Comparison of ENCODE assay signal across 28 cellular contexts in genomic region chr6:126373344-126373743, GRCh38.
"Had no signal": no experiment of that assay in that cellular context is flagged by ENCODE, and none has a peak within 500 bp of the region (broad histone marks: within the 10 kb centered on the region; RNA-seq: fewer than 3 reads in every experiment).

No MANE protein-coding gene starts in this region.

- H3K27ac Mint-ChIP-seq: dendritic cell treated with granulocyte-macrophage colony-stimulating factor and Interleukin-4, amounts not matched to agents 40 ng/mL and 50 ng/mL, for 4 days; effector memory CD8-positive, alpha-beta T cell; endodermal cell had no signal

- FAIRE-seq: colon, endometrium, endothelial cell of umbilical vein had no signal

- H3K4me1 ChIP-seq: colonic mucosa, esophagus muscularis mucosa, esophagus squamous epithelium, gastrocnemius medialis, gastroesophageal sphincter, heart left ventricle, heart right ventricle had no signal

- H3K4me3 ChIP-seq: colonic mucosa, coronary artery, dorsolateral prefrontal cortex, esophagus muscularis mucosa, esophagus squamous epithelium, gastrocnemius medialis, gastroesophageal sphincter, heart left ventricle, heart right ventricle had no signal

- H3K9me3 ChIP-seq: colonic mucosa, esophagus squamous epithelium, gastrocnemius medialis had no signal

- H3K27me3 ChIP-seq: colonic mucosa, dorsolateral prefrontal cortex, esophagus muscularis mucosa, esophagus squamous epithelium, foreskin keratinocyte, gastrocnemius medialis, gastroesophageal sphincter, heart left ventricle, heart right ventricle had no signal

- DNase-seq: colonic mucosa; cortex of kidney; dermis blood vessel endothelial cell; dorsolateral prefrontal cortex; effector CD4-positive, alpha-beta T cell; effector CD8-positive, alpha-beta T cell; effector memory CD4-positive, alpha-beta T cell; effector memory CD8-positive, alpha-beta T cell; endodermal cell; erythroblast; esophagus squamous epithelium; foreskin fibroblast; foreskin melanocyte; gastrocnemius medialis; glutamatergic neuron; head of caudate nucleus; heart left ventricle; heart right ventricle had no signal

- H3K9me3 Mint-ChIP-seq: endodermal cell had no signal

- H3K27me3 Mint-ChIP-seq: dendritic cell treated with granulocyte-macrophage colony-stimulating factor and Interleukin-4, amounts not matched to agents 40 ng/mL and 50 ng/mL, for 4 days; effector memory CD8-positive, alpha-beta T cell had no signal

- H3K36me3 ChIP-seq: colonic mucosa, esophagus muscularis mucosa, esophagus squamous epithelium, gastrocnemius medialis, gastroesophageal sphincter, heart left ventricle, heart right ventricle had no signal

- ATAC-seq: effector memory CD8-positive, alpha-beta T cell; esophagus mucosa; gastrocnemius medialis; gastroesophageal sphincter; heart left ventricle; heart right ventricle had no signal

- H3K4me3 Mint-ChIP-seq: dendritic cell treated with granulocyte-macrophage colony-stimulating factor and Interleukin-4, amounts not matched to agents 40 ng/mL and 50 ng/mL, for 4 days; effector memory CD8-positive, alpha-beta T cell; endodermal cell had no signal

- H3K27ac ChIP-seq: colonic mucosa, coronary artery, dorsolateral prefrontal cortex, epithelial cell of prostate, esophagus muscularis mucosa, esophagus squamous epithelium, foreskin keratinocyte, gastrocnemius medialis, gastroesophageal sphincter, heart left ventricle, heart right ventricle had no signal
